In the genomic region with DNA sequence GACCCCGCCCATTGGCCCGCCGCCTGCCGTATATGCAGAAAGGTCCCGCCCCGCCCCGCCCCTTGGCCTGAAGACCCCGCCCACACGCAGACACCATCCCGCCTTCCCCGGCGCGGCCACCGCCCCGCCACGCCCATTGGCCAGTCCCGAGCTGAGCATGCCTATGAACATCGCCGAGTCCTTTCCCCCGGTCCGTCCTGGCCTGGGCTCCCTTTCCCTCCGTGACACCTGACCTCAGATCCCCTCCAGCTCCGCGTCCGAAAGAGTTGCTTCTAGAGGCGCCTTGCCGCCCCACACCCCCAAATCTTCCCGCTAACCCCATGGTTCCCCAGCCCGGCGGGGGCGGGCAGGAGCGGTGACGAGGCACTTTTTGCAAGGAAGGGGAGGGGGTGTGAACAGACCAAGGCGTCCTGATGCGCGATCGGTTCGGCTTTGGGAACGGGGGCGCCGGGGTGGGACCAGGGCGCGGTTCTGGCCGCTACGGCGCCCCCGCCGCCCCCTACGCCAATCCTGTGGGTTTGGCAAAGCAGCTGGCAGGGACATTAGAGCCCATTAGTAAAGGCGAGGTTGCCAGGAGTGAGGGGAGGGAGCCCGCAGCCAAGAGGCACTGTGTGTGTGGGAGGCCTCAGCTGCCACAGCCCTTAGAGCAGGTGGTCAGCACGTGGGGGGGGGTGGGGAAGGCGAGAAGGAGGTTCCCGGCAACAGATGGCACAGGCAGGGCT, we compare ENCODE assay signal across 8 cellular contexts. TPM values are rescaled to one million over a fixed set of nuclear protein-coding genes. Genes with fewer than 3 reads are reported as not detected.
A peak's percentile ranks its signal among the peaks of the same experiment; 100 is the strongest.
DNase-seq lines count a peak whose midpoint lies in the region; ATAC-seq, FAIRE-seq and TF ChIP-seq lines count a peak whose summit lies in the region.

No MANE protein-coding gene starts in this region.

- ATAC-seq in activated CD8-positive, alpha-beta memory T cell treated with anti-CD3 and anti-CD28 coated beads, Interleukin-2, amount 10 ng/mL, durations not matched to agents 7 days and 5 days = peak; percentile 92
- peak; percentile 77 for ATAC-seq in effector memory CD8-positive, alpha-beta T cell (replicated peaks)

- DNase-seq in AG10803 (ENCODE audit: low read depth) (peak; percentile 93), GM19240 (ENCODE audit: insufficient read length, low spot score) (peak; percentile 84), HTR-8/SVneo (ENCODE audit: insufficient read length, low spot score) (peak; percentile 97), NOMO-1 (lab: John Stamatoyannopoulos, UW; ENCODE audit: unreplicated experiment in 2 of 2) (peak; percentile 67 to 87), mesenteric fat pad (ENCODE audit: low spot score) (peak; percentile 99)
- DNase-seq in activated CD8-positive, alpha-beta memory T cell treated with anti-CD3 and anti-CD28 coated beads, Interleukin-2, amount 10 ng/mL, durations not matched to agents 7 days and 5 days = peak; percentile 91
- DNase-seq in effector memory CD8-positive, alpha-beta T cell = peak; percentile 70 to 74 (median 72)
- peak; percentile 83 for DNase-seq in stimulated activated CD8-positive, alpha-beta memory T cell treated with anti-CD3 and anti-CD28 coated beads, Interleukin-12 subunit alpha, Interleukin-12 subunit beta, amount 100 ng/mL, for 24 hours (ENCODE audit: extremely low read depth)

- peak overlapping the region; percentile 83 for H3K27ac Mint-ChIP-seq in activated CD8-positive, alpha-beta memory T cell treated with anti-CD3 and anti-CD28 coated beads, Interleukin-2, amount 10 ng/mL, durations not matched to agents 7 days and 5 days
- H3K27ac Mint-ChIP-seq in effector memory CD8-positive, alpha-beta T cell = peak overlapping the region; percentile 90

- peaks cover 3% of the 10 kb centered on the region for H3K36me3 Mint-ChIP-seq in activated CD8-positive, alpha-beta memory T cell treated with anti-CD3 and anti-CD28 coated beads, Interleukin-2, amount 10 ng/mL, durations not matched to agents 7 days and 5 days
- H3K36me3 Mint-ChIP-seq in effector memory CD8-positive, alpha-beta T cell (ENCODE audit: insufficient read depth) = peaks cover 7% of the 10 kb centered on the region

- H3K9me3 Mint-ChIP-seq in activated CD8-positive, alpha-beta memory T cell treated with anti-CD3 and anti-CD28 coated beads, Interleukin-2, amount 10 ng/mL, durations not matched to agents 7 days and 5 days (ENCODE audit: low read depth) = no peaks in the 10 kb centered on the region
- no peaks in the 10 kb centered on the region for H3K9me3 Mint-ChIP-seq in effector memory CD8-positive, alpha-beta T cell

- peaks cover 2% of the 10 kb centered on the region for H3K4me1 Mint-ChIP-seq in activated CD8-positive, alpha-beta memory T cell treated with anti-CD3 and anti-CD28 coated beads, Interleukin-2, amount 10 ng/mL, durations not matched to agents 7 days and 5 days
- peaks cover under 1 to 6% of the 10 kb centered on the region in 2 donors for H3K4me1 Mint-ChIP-seq in effector memory CD8-positive, alpha-beta T cell (ENCODE audit: low read depth in 2 of 2)

- peak overlapping the region; percentile 62 for H3K4me3 ChIP-seq in AG10803 (ENCODE audit: low read length)

- CTCF ChIA-PET in activated CD8-positive, alpha-beta memory T cell treated with anti-CD3 and anti-CD28 coated beads, Interleukin-2, amount 10 ng/mL, durations not matched to agents 7 days and 5 days (lab: Charles Lee) = interaction anchor here (0.9 to 1.6 kb wide), 7 partner anchors 10 to 56 kb away, joined by 3 to 5 read pairs (median 3); partner anchors contain the start of genes COQ8B and ITPKC

- H3K4me3 Mint-ChIP-seq in activated CD8-positive, alpha-beta memory T cell treated with anti-CD3 and anti-CD28 coated beads, Interleukin-2, amount 10 ng/mL, durations not matched to agents 7 days and 5 days = peak overlapping the region; percentile 83
- H3K4me3 Mint-ChIP-seq in effector memory CD8-positive, alpha-beta T cell = peak overlapping the region; percentile 86 to 87

- FAIRE-seq in HTR-8/SVneo (lab: Jason Lieb, UNC) = peak; percentile 96

- H3K27me3 Mint-ChIP-seq in activated CD8-positive, alpha-beta memory T cell treated with anti-CD3 and anti-CD28 coated beads, Interleukin-2, amount 10 ng/mL, durations not matched to agents 7 days and 5 days = no peaks in the 10 kb centered on the region
- H3K27me3 Mint-ChIP-seq in effector memory CD8-positive, alpha-beta T cell = no peaks in the 10 kb centered on the region

- TF ChIP-seq CTCF in AG10803 (conservative IDR thresholded peaks at IDR 0.05; ENCODE audit: low read length) = no peak

RNA-seq across cellular contexts. Expression of gene NUMBL, which starts 0.4 kb away (rescaled TPM):
- total RNA-seq in activated CD8-positive, alpha-beta memory T cell treated with anti-CD3 and anti-CD28 coated beads, Interleukin-2, amount 10 ng/mL, durations not matched to agents 7 days and 5 days = 1 to 10 TPM; 6.4 to 7.2 TPM
- total RNA-seq in mesenteric fat pad = 63.8 TPM

RNA-seq across cellular contexts. Expression of gene COQ8B, which starts 25.8 kb away (rescaled TPM):
- 10 to 100 TPM; 28.0 to 30.9 TPM for total RNA-seq in activated CD8-positive, alpha-beta memory T cell treated with anti-CD3 and anti-CD28 coated beads, Interleukin-2, amount 10 ng/mL, durations not matched to agents 7 days and 5 days
- total RNA-seq in mesenteric fat pad = 16.8 TPM

RNA-seq across cellular contexts. Expression of gene ITPKC, which starts 26.1 kb away (rescaled TPM):
- 1 to 10 TPM; 5.6 to 5.8 TPM for total RNA-seq in activated CD8-positive, alpha-beta memory T cell treated with anti-CD3 and anti-CD28 coated beads, Interleukin-2, amount 10 ng/mL, durations not matched to agents 7 days and 5 days
- total RNA-seq in mesenteric fat pad = 53.1 TPM

RNA-seq across cellular contexts. Expression of gene ACTMAP, which starts 59.4 kb away (rescaled TPM):
- total RNA-seq in activated CD8-positive, alpha-beta memory T cell treated with anti-CD3 and anti-CD28 coated beads, Interleukin-2, amount 10 ng/mL, durations not matched to agents 7 days and 5 days = 10 to 100 TPM; 13.7 to 18.2 TPM
- 5.6 TPM for total RNA-seq in mesenteric fat pad

Comparison
In these comparisons a context has a peak if more than half of its experiments do, and no peak if none do; other contexts are left out.
1. Peak in every context shown above with its lines: DNase-seq, ATAC-seq and H3K4me3 ChIP-seq.